Comparison of ENCODE assay signal across 7 cellular contexts in genomic region chr6:159104163-159104885, GRCh38. TPM values are rescaled to one million over a fixed set of nuclear protein-coding genes. Genes with fewer than 3 reads are reported as not detected.
A peak's percentile ranks its signal among the peaks of the same experiment; 100 is the strongest.
DNase-seq lines count a peak whose midpoint lies in the region; ATAC-seq, FAIRE-seq and TF ChIP-seq lines count a peak whose summit lies in the region.

No MANE protein-coding gene starts in this region.

- no peak overlapping the region for H3K27ac ChIP-seq in kidney (ENCODE audit: low read depth in 2 of 2, low read length in 2 of 2)

- H3K27me3 ChIP-seq in bronchial epithelial cell (ENCODE audit: control insufficient read depth, insufficient read depth, low read length), result no peaks in the 10 kb centered on the region

- no peak for TF ChIP-seq POLR2A in GM12891 (IDR thresholded peaks at IDR 0.05; ENCODE audit: low read depth, low read length)

- FAIRE-seq in GM12891 (lab: Jason Lieb, UNC) (peak; percentile 99), bronchial epithelial cell (lab: Jason Lieb, UNC) (no peak), kidney (lab: Jason Lieb, UNC) (no peak)

- peak; percentile 77 for ATAC-seq in HG02759 (IDR thresholded peaks at IDR 0.05; ENCODE audit: unreplicated experiment)

- DNase-seq in GM12891 (ENCODE audit: insufficient read length, low spot score) (peak; percentile 60), NCI-H2171 (lab: John Stamatoyannopoulos, UW) (peak; percentile 32), bronchial epithelial cell (ENCODE audit: low read depth) (peak; percentile 35), kidney (peak; percentile 83)
- DNase-seq in activated CD4-positive, CD25-positive, alpha-beta regulatory T cell (lab: John Stamatoyannopoulos, UW), result peak; percentile 39 to 70 (median 52)
- peak; percentile 75 to 81 for DNase-seq in stimulated activated CD4-positive, alpha-beta T cell treated with anti-CD3 and anti-CD28 coated beads, Interleukin-2, amount 100 ng/mL, for 48 hours

- intact Hi-C loops in kidney (cut with DNase I), result no loop called here

- TF ChIP-seq CTCF in bronchial epithelial cell (IDR thresholded peaks at IDR 0.05; ENCODE audit: insufficient read depth, low read length, severe bottlenecking) (peak; percentile 98), kidney (IDR thresholded peaks at IDR 0.05; ENCODE audit: borderline replicate concordance, extremely low read depth, insufficient read depth) (peak; percentile 78)

- no peaks in the 10 kb centered on the region for H3K4me1 ChIP-seq in kidney (ENCODE audit: control insufficient read depth in 1 of 2, insufficient read depth in 1 of 2, low read depth in 1 of 2, low read length in 2 of 2)

- H3K36me3 ChIP-seq in bronchial epithelial cell (ENCODE audit: control insufficient read depth, insufficient read depth, low read length), result no peaks in the 10 kb centered on the region
- no peaks in the 10 kb centered on the region for H3K36me3 ChIP-seq in kidney (ENCODE audit: control insufficient read depth in 1 of 2, insufficient read depth in 2 of 2, low read length in 2 of 2)

- H3K9ac ChIP-seq in kidney (ENCODE audit: low read length in 2 of 2), result no peak overlapping the region

- H3K4me3 ChIP-seq in bronchial epithelial cell (ENCODE audit: low read depth, low read length) (no peak overlapping the region), kidney (ENCODE audit: low read length in 2 of 2) (no peak overlapping the region)

- H3K9me3 ChIP-seq in kidney (ENCODE audit: control insufficient read depth in 1 of 2, low read length in 2 of 2), result no peaks in the 10 kb centered on the region

TF ChIP-seq in GM12891, 5 proteins besides CTCF, POLR2A, EP300 and RAD21:
- TF ChIP-seq POU2F2 (IDR thresholded peaks at IDR 0.05; ENCODE audit: low read depth, low read length), result 0 out of 2 replicates have a peak, but pooled peaks have one; percentile 14
- no peak for TF ChIP-seq POLR2AphosphoS5 (IDR thresholded peaks at IDR 0.05; ENCODE audit: low read depth, low read length)
- peak; percentile 62 for TF ChIP-seq PAX5 (IDR thresholded peaks at IDR 0.05; ENCODE audit: insufficient read depth, low read length, severe bottlenecking)

RNA-seq across cellular contexts. Expression of gene TAGAP, which starts 59.5 kb away (rescaled TPM):
- polyA plus RNA-seq in GM12891 (2012; ENCODE audit: low read depth, missing spikeins), result 2.6 TPM
- total RNA-seq in bronchial epithelial cell (under 0.01 TPM in 2 replicates), kidney (8.8 TPM)
- polyA plus RNA-seq in kidney (ENCODE audit: insufficient read depth, low read depth, low replicate concordance), result 0.45 TPM

Comparison
In these comparisons a context has a peak if more than half of its experiments do, and no peak if none do; other contexts are left out.
1. DNase-seq: peak in every context shown above with its lines; median percentile 83 in kidney; 78 in stimulated activated CD4-positive, alpha-beta T cell treated with anti-CD3 and anti-CD28 coated beads, Interleukin-2, amount 100 ng/mL, for 48 hours; 60 in GM12891; 52 in activated CD4-positive, CD25-positive, alpha-beta regulatory T cell; 35 in bronchial epithelial cell; 32 in NCI-H2171.